Comparison of ENCODE assay signal across 17 cellular contexts in the genomic region with DNA sequence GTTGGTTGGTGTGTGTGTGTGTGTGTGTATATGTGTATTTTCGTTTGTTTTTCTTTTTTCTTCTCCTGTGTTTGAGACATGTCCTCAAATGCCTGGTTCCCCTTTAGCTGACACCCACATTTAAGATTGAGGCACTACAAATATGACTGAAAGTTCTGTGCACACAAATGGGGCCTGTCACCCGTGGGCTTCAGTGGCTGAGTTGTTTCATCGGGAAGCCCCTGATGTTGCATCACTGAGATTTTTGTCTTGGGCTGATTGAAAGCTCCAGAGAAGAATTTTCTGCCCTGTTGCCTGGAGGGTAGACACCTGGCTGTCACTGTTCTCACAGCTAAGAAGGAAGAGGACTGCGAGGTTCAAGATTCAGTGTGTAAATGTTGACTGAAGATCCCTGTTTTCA.
A peak's percentile ranks its signal among the peaks of the same experiment; 100 is the strongest.
DNase-seq lines count a peak whose midpoint lies in the region; ATAC-seq, FAIRE-seq and TF ChIP-seq lines count a peak whose summit lies in the region.
"Had no signal": no experiment of that assay in that cellular context is flagged by ENCODE, and none has a peak within 500 bp of the region (broad histone marks: within the 10 kb centered on the region; RNA-seq: fewer than 3 reads in every experiment).

No MANE protein-coding gene starts in this region.

- H4K20me1 ChIP-seq in H1 (replicated peaks in 1 of 2; ENCODE audit: control insufficient read depth in 1 of 2, insufficient read depth in 2 of 2, low read length in 2 of 2): no peaks in the 10 kb centered on the region

- H4K8ac ChIP-seq in H1 (ENCODE audit: extremely low read depth, insufficient read depth, low read length): no peak overlapping the region

- H3K23ac ChIP-seq in H1 (ENCODE audit: insufficient read length): no peak overlapping the region

- no peak overlapping the region for H3K9ac ChIP-seq in H1 (replicated peaks in 1 of 4; ENCODE audit: extremely low read depth in 1 of 4, low read depth in 3 of 4, low read length in 3 of 4)
- H3K9ac ChIP-seq: parathyroid adenoma had no signal

- POLR2A ChIA-PET in H1 (lab: Charles Lee; ENCODE audit: partially characterized antibody): no interaction called here

- H3K27ac ChIP-seq in H1 (ENCODE audit: low read depth, low read length): no peak overlapping the region
- H3K27ac ChIP-seq: left lung, parathyroid adenoma, stomach, uterus had no signal

- H3K23me2 ChIP-seq in H1 (ENCODE audit: low read depth, low read length): no peaks in the 10 kb centered on the region

- H2BK15ac ChIP-seq in H1 (ENCODE audit: low read length): no peak overlapping the region

- no peaks in the 10 kb centered on the region for H3K9me3 ChIP-seq in H1 (ENCODE audit: insufficient read depth in 2 of 2, low read depth in 1 of 2, low read length in 1 of 2)
- H3K9me3 ChIP-seq: left lung, stomach, uterus had no signal

- TF ChIP-seq EP300 in H1 (IDR thresholded peaks at IDR 0.05; ENCODE audit: borderline replicate concordance in 1 of 2, low read depth in 2 of 2, low read length in 2 of 2): no peak

- no peak for TF ChIP-seq CTCF in GM13976 (IDR thresholded peaks at IDR 0.05; ENCODE audit: borderline replicate concordance, control extremely low read depth, extremely low read depth, insufficient read depth, missing control alignments)
- TF ChIP-seq CTCF in GM20000 (IDR thresholded peaks at IDR 0.05; ENCODE audit: extremely low read depth, missing control alignments): no peak
- no peak for TF ChIP-seq CTCF in H1 (IDR thresholded peaks at IDR 0.05; ENCODE audit: control extremely low read depth in 1 of 3, insufficient read depth in 1 of 3, low read depth in 1 of 3, low read length in 3 of 3)

- H3K56ac ChIP-seq in H1 (replicated peaks; ENCODE audit: insufficient read length, low read depth, low read length): no peak overlapping the region

- H4K91ac ChIP-seq in H1 (replicated peaks; ENCODE audit: insufficient read length, low read length): no peak overlapping the region

- no peak overlapping the region for H2BK12ac ChIP-seq in H1 (ENCODE audit: low read depth, low read length)

- CTCF ChIA-PET in H1 (lab: Charles Lee; ENCODE audit: partially characterized antibody): interaction anchor here (0.7 to 3.0 kb wide), 2 partner anchors 10 to 64 kb away, joined by 3 to 17 read pairs; no protein-coding TSS in a partner anchor

- in situ Hi-C loops in GM13976 (cut with MboI; ENCODE audit: low sequenced_read_pairs, unreplicated experiment): no loop called here

- H2BK120ac ChIP-seq in H1 (replicated peaks; ENCODE audit: low read depth, low read length): no peak overlapping the region

- ATAC-seq in HG02973 (IDR thresholded peaks at IDR 0.05; ENCODE audit: unreplicated experiment): peak; percentile 81
- no peak for ATAC-seq in GM18520 (IDR thresholded peaks at IDR 0.05; ENCODE audit: unreplicated experiment)
- ATAC-seq in GM18861 (IDR thresholded peaks at IDR 0.05; ENCODE audit: unreplicated experiment): no peak
- ATAC-seq: left lung had no signal

- H3K36me3 ChIP-seq in H1 (ENCODE audit: control insufficient read depth in 2 of 4, insufficient read depth in 4 of 4, low read length in 3 of 4): no peaks in the 10 kb centered on the region
- H3K36me3 ChIP-seq: left lung, stomach, uterus had no signal

- no peak overlapping the region for H2AK5ac ChIP-seq in H1 (ENCODE audit: low read depth, low read length)

- no peak for TF ChIP-seq RAD21 in H1 (IDR thresholded peaks at IDR 0.05 in 1 of 2, conservative IDR thresholded peaks at IDR 0.05 in 1 of 2; ENCODE audit: low read depth in 2 of 2, low read length in 2 of 2)

- DNase-seq in GM13976 (ENCODE audit: low spot score): peak; percentile 43
- peak; percentile 48 for DNase-seq in GM20000 (ENCODE audit: low spot score)
- DNase-seq in H1 (ENCODE audit: low read depth in 1 of 2, low spot score in 2 of 2): no peak
- no peak for DNase-seq in activated CD8-positive, alpha-beta memory T cell treated with anti-CD3 and anti-CD28 coated beads, Interleukin-2, amount 50 U/mL, for 48 hours
- DNase-seq in NCI-H2081 (lab: John Stamatoyannopoulos, UW): no peak
- DNase-seq: activated CD4-positive, alpha-beta T cell treated with anti-CD3 and anti-CD28 coated beads for 4 hours; AML-193; caudate nucleus; IMR-90; left lung; Right ventricle myocardium superior; stomach; uterus had no signal

- H2BK20ac ChIP-seq in H1 (ENCODE audit: low read length): no peak overlapping the region

- H3K14ac ChIP-seq in H1 (ENCODE audit: insufficient read length): no peak overlapping the region

- no peaks in the 10 kb centered on the region for H3K79me1 ChIP-seq in H1 (ENCODE audit: low read depth, low read length)

- no peak overlapping the region for H2BK5ac ChIP-seq in H1 (ENCODE audit: low read depth, low read length)

- no peaks in the 10 kb centered on the region for H3K27me3 ChIP-seq in H1 (replicated peaks in 1 of 4; ENCODE audit: control insufficient read depth in 3 of 4, extremely low read depth in 1 of 4, insufficient read depth in 3 of 4, low read length in 3 of 4)
- H3K27me3 ChIP-seq: left lung, stomach, uterus had no signal

- no peak overlapping the region for H3K18ac ChIP-seq in H1 (ENCODE audit: extremely low read depth, low read length)

- no peak overlapping the region for H3K4me2 ChIP-seq in H1 (ENCODE audit: insufficient read depth in 1 of 2, low read depth in 2 of 2, low read length in 2 of 2)

- no peak overlapping the region for H3K4ac ChIP-seq in H1 (replicated peaks; ENCODE audit: insufficient read length, low read depth, low read length)

- H3K4me1 ChIP-seq in H1 (replicated peaks in 1 of 4; ENCODE audit: control insufficient read depth in 3 of 4, insufficient read depth in 4 of 4, low read length in 3 of 4): peaks cover 1 to 6% (median 6%) of the 10 kb centered on the region in 4 experiments; a peak in 4 of 7 replicates
- H3K4me1 ChIP-seq: left lung, parathyroid adenoma, uterus had no signal

- H4K5ac ChIP-seq in H1 (ENCODE audit: insufficient read length, low read depth, low read length): no peak overlapping the region

- no peak for FAIRE-seq in H1 (lab: Jason Lieb, UNC)

- 91% methylated on average over 3 of the region's 4 CpGs; no CpG with 5 or more reads in 1 of the 2 experiments for WGBS in H1 (ENCODE audit: extremely low coverage in 1 of 2, insufficient coverage in 1 of 2, insufficient read length in 1 of 2, insufficient replicate concordance in 2 of 2, low coverage in 1 of 2, low lambda C conversion rate in 2 of 2, missing lambda C conversion rate in 1 of 2), 2 experiments

- no peaks in the 10 kb centered on the region for H3K79me2 ChIP-seq in H1 (ENCODE audit: control insufficient read depth in 1 of 2, insufficient read depth in 2 of 2, low read length in 2 of 2)
- H3K79me2 ChIP-seq: parathyroid adenoma had no signal

- H2AFZ ChIP-seq in H1 (ENCODE audit: low read length): 0 out of 2 replicates have a peak overlapping the region, but pooled peaks have one; percentile 8
- H2AFZ ChIP-seq: parathyroid adenoma had no signal

- no peak overlapping the region for H3K4me3 ChIP-seq in H1 (ENCODE audit: extremely low read depth in 1 of 4, insufficient read depth in 2 of 4, low read depth in 3 of 4, low read length in 4 of 4)
- H3K4me3 ChIP-seq: left lung, stomach, uterus had no signal

- TF ChIP-seq POLR2A in H1 (IDR thresholded peaks at IDR 0.05; ENCODE audit: control extremely low read depth in 1 of 2, low read depth in 2 of 2, low read length in 2 of 2): no peak

TF ChIP-seq in H1, 55 proteins besides CTCF, POLR2A, EP300 and RAD21:
- TF ChIP-seq CREB1 (IDR thresholded peaks at IDR 0.05) (no peak), SIRT6 (IDR thresholded peaks at IDR 0.05; ENCODE audit: low read length) (no peak), SUZ12 (IDR thresholded peaks at IDR 0.05; ENCODE audit: low read length) (no peak), NRF1 (IDR thresholded peaks at IDR 0.05; ENCODE audit: low read depth, low read length) (no peak), CBX5 (IDR thresholded peaks at IDR 0.05; ENCODE audit: low read depth, low read length) (no peak), TAF1 (IDR thresholded peaks at IDR 0.05; ENCODE audit: low read depth, low read length) (no peak), RNF2 (IDR thresholded peaks at IDR 0.05; ENCODE audit: borderline replicate concordance, low read depth, low read length, missing control alignments, poor library complexity, severe bottlenecking) (no peak), SIN3A (conservative IDR thresholded peaks at IDR 0.05 in 1 of 2, IDR thresholded peaks at IDR 0.05 in 1 of 2; ENCODE audit: low read depth in 1 of 2, low read length in 2 of 2) (no peak), POLR2AphosphoS5 (IDR thresholded peaks at IDR 0.05; ENCODE audit: low read depth, low read length) (no peak), JUN (IDR thresholded peaks at IDR 0.05; ENCODE audit: low read depth, low read length) (no peak), E2F6 (IDR thresholded peaks at IDR 0.05) (no peak)

Comparison
In these comparisons a context has a peak if more than half of its experiments do, and no peak if none do; other contexts are left out.
1. DNase-seq: peak in GM13976 (single experiment) and GM20000 (single experiment); none in H1 (0 of 2), activated CD8-positive, alpha-beta memory T cell treated with anti-CD3 and anti-CD28 coated beads, Interleukin-2, amount 50 U/mL, for 48 hours (single experiment) and NCI-H2081 (0 of 2).